17 cellular contexts compared by ENCODE assay signal in the genomic region with DNA sequence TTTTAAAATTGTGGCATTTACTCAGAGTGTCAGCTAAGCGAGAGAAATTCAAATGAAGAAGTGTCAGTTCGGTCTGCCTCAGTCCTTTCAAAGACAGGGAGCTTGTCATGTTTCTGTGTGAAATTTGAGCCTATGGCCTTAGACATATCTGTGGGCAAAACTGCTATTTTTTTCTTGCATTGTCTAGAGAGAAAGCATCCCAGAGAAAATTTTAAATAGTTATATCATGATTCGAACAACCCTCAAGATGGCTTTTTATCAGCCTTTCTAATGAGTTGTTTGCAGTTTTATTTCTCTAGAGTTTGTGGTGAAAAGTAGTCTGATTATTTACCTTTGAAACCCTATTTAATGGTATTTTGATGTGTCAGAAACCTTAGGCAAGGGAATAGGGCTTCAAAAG. TPM values are rescaled to one million over a fixed set of nuclear protein-coding genes. Genes with fewer than 3 reads are reported as not detected.
"Had no signal": no experiment of that assay in that cellular context is flagged by ENCODE, and none has a peak within 500 bp of the region (broad histone marks: within the 10 kb centered on the region; RNA-seq: fewer than 3 reads in every experiment).

No MANE protein-coding gene starts in this region.

- H3K27me3 ChIP-seq: tibial artery had no signal

- H3K4me3 ChIP-seq: lower lobe of right lung, tibial artery had no signal

- H3K4me1 ChIP-seq: lower lobe of right lung, tibial artery had no signal

- DNase-seq: activated CD4-positive, alpha-beta memory T cell treated with anti-CD3 and anti-CD28 coated beads, Interleukin-2, amount 10 ng/mL, durations not matched to agents 7 days and 5 days; activated CD4-positive, alpha-beta T cell treated with anti-CD3 and anti-CD28 coated beads for 36 hours; activated naive CD4-positive, alpha-beta T cell treated with anti-CD3 and anti-CD28 coated beads, Interleukin-2, amount 10 ng/mL, durations not matched to agents 7 days and 5 days; activated T-cell treated with anti-CD3 and anti-CD28 coated beads, Interleukin-2, amount 50 U/mL, for 24 hours; dermis blood vessel endothelial cell; effector memory CD8-positive, alpha-beta T cell; foreskin melanocyte; immature natural killer cell; left cardiac atrium; lower lobe of right lung; nephron progenitor cell; stimulated activated CD4-positive, alpha-beta T cell treated with anti-CD3 and anti-CD28 coated beads, Interleukin-15, amount 100 ng/mL, for 24 hours; stimulated activated CD4-positive, alpha-beta T cell treated with anti-CD3 and anti-CD28 coated beads, Interleukin-4, amount 100 ng/mL, for 1 hour; stimulated activated naive CD4-positive, alpha-beta T cell; T-helper 17 cell; tibial artery had no signal

- H3K27ac ChIP-seq: epithelial cell of prostate, lower lobe of right lung, tibial artery had no signal

- H3K9me3 ChIP-seq: lower lobe of right lung, tibial artery had no signal

- H3K36me3 ChIP-seq: lower lobe of right lung, tibial artery had no signal

RNA-seq across cellular contexts. Expression of a gene that starts 50.2 kb away (rescaled TPM):
- total RNA-seq: activated CD4-positive, alpha-beta memory T cell treated with anti-CD3 and anti-CD28 coated beads, Interleukin-2, amount 10 ng/mL, durations not matched to agents 7 days and 5 days; activated CD4-positive, alpha-beta T cell treated with anti-CD3 and anti-CD28 coated beads for 36 hours; T-helper 17 cell had no signal
- polyA plus RNA-seq: immature natural killer cell had no signal
